In the genomic region with DNA sequence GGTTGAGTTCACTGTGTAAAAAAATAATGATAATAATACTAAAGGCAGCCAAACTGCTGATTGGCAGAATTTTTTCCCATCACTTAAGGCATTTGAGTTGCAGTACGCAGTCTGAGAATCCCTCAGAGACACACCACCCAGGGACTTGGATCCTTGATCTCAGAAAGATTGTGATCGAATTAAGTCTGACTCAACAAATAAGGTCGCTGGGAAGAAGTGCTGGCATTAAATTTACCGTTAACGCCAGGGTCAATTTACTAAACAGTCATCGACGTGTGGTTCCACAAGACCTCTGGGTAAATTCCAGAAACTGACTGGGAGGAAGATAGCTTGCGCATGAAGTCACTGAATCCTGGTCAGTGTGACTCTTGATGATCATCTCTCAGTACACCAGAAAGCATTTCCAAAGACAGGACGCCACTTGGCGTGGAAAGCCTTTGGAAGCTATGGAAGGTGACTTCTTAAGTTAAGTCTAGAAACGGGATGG, we compare ENCODE assay signal across 1 cellular context.
TF ChIP-seq lines count a peak whose summit lies in the region.

No MANE protein-coding gene starts in this region.

TF ChIP-seq in IMR-90, 13 proteins besides CTCF, POLR2A, EP300 and RAD21:
- peak; percentile 38 for TF ChIP-seq CEBPB (IDR thresholded peaks at IDR 0.05; ENCODE audit: low read depth, low read length)
- TF ChIP-seq, protein P1, sequence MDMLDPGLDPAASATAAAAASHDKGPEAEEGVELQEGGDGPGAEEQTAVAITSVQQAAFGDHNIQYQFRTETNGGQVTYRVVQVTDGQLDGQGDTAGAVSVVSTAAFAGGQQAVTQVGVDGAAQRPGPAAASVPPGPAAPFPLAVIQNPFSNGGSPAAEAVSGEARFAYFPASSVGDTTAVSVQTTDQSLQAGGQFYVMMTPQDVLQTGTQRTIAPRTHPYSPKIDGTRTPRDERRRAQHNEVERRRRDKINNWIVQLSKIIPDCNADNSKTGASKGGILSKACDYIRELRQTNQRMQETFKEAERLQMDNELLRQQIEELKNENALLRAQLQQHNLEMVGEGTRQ (IDR thresholded peaks at IDR 0.05; ENCODE audit: low read depth, low read length): no peak
- TF ChIP-seq NFE2L2 (IDR thresholded peaks at IDR 0.05; ENCODE audit: low read depth, low read length): peak; percentile 29; the same call in 1 of the 2 replicates
- TF ChIP-seq RCOR1 (IDR thresholded peaks at IDR 0.05; ENCODE audit: insufficient replicate concordance, low read length): no peak
- TF ChIP-seq CHD1 (IDR thresholded peaks at IDR 0.05; ENCODE audit: low read depth, low read length): no peak
- no peak for TF ChIP-seq ELK1 (IDR thresholded peaks at IDR 0.05; ENCODE audit: borderline replicate concordance, low read depth, low read length)
- TF ChIP-seq MXI1 (IDR thresholded peaks at IDR 0.05; ENCODE audit: borderline replicate concordance, low read depth, low read length): no peak
- no peak for TF ChIP-seq RFX5 (IDR thresholded peaks at IDR 0.05; ENCODE audit: low read depth, low read length)
- TF ChIP-seq MAFK (IDR thresholded peaks at IDR 0.05; ENCODE audit: low read depth, low read length): peak; percentile 86
- no peak for TF ChIP-seq SMC3 (IDR thresholded peaks at IDR 0.05; ENCODE audit: low read depth, low read length)
- peak; percentile 44 for TF ChIP-seq BHLHE40 (IDR thresholded peaks at IDR 0.05; ENCODE audit: low read depth, low read length)
- no peak for TF ChIP-seq MAZ (IDR thresholded peaks at IDR 0.05; ENCODE audit: borderline replicate concordance, low read depth, low read length)
- TF ChIP-seq FOS (IDR thresholded peaks at IDR 0.05; ENCODE audit: low read depth, low read length): peak; percentile 78
